In the genomic region with DNA sequence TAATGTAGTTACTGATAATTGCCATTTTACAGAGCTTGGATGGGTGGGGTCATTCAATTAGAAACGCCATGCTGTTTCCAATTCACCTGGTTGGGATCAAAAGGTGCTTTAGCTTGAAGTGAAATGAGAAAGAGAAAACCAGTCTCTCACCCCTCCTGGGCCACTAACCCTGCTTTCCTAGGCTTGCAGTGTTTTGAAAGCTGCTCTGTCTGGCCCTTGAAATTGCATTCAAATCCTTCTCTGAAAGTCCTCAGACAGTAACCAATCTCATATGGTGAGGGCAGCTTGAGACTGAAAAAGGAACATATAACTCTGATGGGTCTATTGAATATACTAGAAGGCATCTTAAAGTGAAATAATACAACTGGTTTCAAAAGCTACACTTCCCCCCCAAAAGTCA, we compare ENCODE assay signal across 13 cellular contexts.
A peak's percentile ranks its signal among the peaks of the same experiment; 100 is the strongest.
DNase-seq lines count a peak whose midpoint lies in the region; ATAC-seq, FAIRE-seq and TF ChIP-seq lines count a peak whose summit lies in the region.
"Had no signal": no experiment of that assay in that cellular context is flagged by ENCODE, and none has a peak within 500 bp of the region (broad histone marks: within the 10 kb centered on the region; RNA-seq: fewer than 3 reads in every experiment).

No MANE protein-coding gene starts in this region.

- ATAC-seq in GM19468 (IDR thresholded peaks at IDR 0.05; ENCODE audit: extremely low read depth, unreplicated experiment) = peak; percentile 29
- peak; percentile 35 for ATAC-seq in HG02943 (IDR thresholded peaks at IDR 0.05; ENCODE audit: low read depth, unreplicated experiment)
- ATAC-seq in WTC11 = no peak; the same call in 1 of the 2 replicates
- ATAC-seq in activated CD8-positive, alpha-beta T cell treated with anti-CD3 and anti-CD28 coated beads for 36 hours = no peak

- no peaks in the 10 kb centered on the region for H3K9me3 ChIP-seq in thyroid gland

- H3K27me3 ChIP-seq in thyroid gland = no peaks in the 10 kb centered on the region

- peak; percentile 40 for FAIRE-seq in GM12892 (lab: Jason Lieb, UNC)

- intact Hi-C loops in activated CD8-positive, alpha-beta T cell treated with anti-CD3 and anti-CD28 coated beads for 36 hours (cut with micrococcal nuclease) = no loop called here
- intact Hi-C loops in thyroid gland (cut with DNase I) = no loop called here

- POLR2A ChIA-PET in WTC11 (lab: Charles Lee) = no interaction called here
- POLR2A ChIA-PET in activated CD8-positive, alpha-beta T cell treated with anti-CD3 and anti-CD28 coated beads for 36 hours (lab: Charles Lee) = no interaction called here

- peaks cover 14% of the 10 kb centered on the region for H3K9me3 Mint-ChIP-seq in WTC11
- peaks cover 2% of the 10 kb centered on the region for H3K9me3 Mint-ChIP-seq in activated CD8-positive, alpha-beta T cell treated with anti-CD3 and anti-CD28 coated beads for 36 hours

- H3K4me3 Mint-ChIP-seq in WTC11 = no peak overlapping the region
- H3K4me3 Mint-ChIP-seq in activated CD8-positive, alpha-beta T cell treated with anti-CD3 and anti-CD28 coated beads for 36 hours = no peak overlapping the region

- TF ChIP-seq CTCF in WTC11 (IDR thresholded peaks at IDR 0.05) = no peak
- no peak for TF ChIP-seq CTCF in activated CD8-positive, alpha-beta T cell treated with anti-CD3 and anti-CD28 coated beads for 36 hours (IDR thresholded peaks at IDR 0.05)
- no peak for TF ChIP-seq CTCF in thyroid gland (IDR thresholded peaks at IDR 0.05)

- no peak overlapping the region for H3K4me3 ChIP-seq in thyroid gland (replicated peaks in 1 of 3)

- no peak for TF ChIP-seq POLR2A in GM12892 (IDR thresholded peaks at IDR 0.05; ENCODE audit: low read depth, low read length)
- no peak for TF ChIP-seq POLR2A in thyroid gland (IDR thresholded peaks at IDR 0.05)

- peaks cover 6% of the 10 kb centered on the region for H3K36me3 Mint-ChIP-seq in WTC11
- no peaks in the 10 kb centered on the region for H3K36me3 Mint-ChIP-seq in activated CD8-positive, alpha-beta T cell treated with anti-CD3 and anti-CD28 coated beads for 36 hours (ENCODE audit: low read depth)

- H3K4me1 ChIP-seq in thyroid gland = no peaks in the 10 kb centered on the region

- WGBS in thyroid gland, 2 donors = 64 to 65% methylated on average over 1 of the region's 1 CpG

- 0 out of 2 replicates have a peak overlapping the region, but pooled peaks have one; percentile 10 for H3K27ac Mint-ChIP-seq in WTC11
- H3K27ac Mint-ChIP-seq in activated CD8-positive, alpha-beta T cell treated with anti-CD3 and anti-CD28 coated beads for 36 hours = no peak overlapping the region

- CTCF ChIA-PET in WTC11 (lab: Charles Lee) = interaction anchor here (1.8 to 2.0 kb wide), 2 partner anchors 17 to 19 kb away, joined by 5 to 6 read pairs; no protein-coding TSS in a partner anchor
- CTCF ChIA-PET in activated CD8-positive, alpha-beta T cell treated with anti-CD3 and anti-CD28 coated beads for 36 hours (lab: Charles Lee) = interaction anchor here (1.3 kb wide), 1 partner anchor 12 kb away, joined by 4 read pairs; no protein-coding TSS in a partner anchor

- no peaks in the 10 kb centered on the region for H3K36me3 ChIP-seq in thyroid gland

- no peaks in the 10 kb centered on the region for H3K27me3 Mint-ChIP-seq in WTC11 (ENCODE audit: low read depth)
- H3K27me3 Mint-ChIP-seq in activated CD8-positive, alpha-beta T cell treated with anti-CD3 and anti-CD28 coated beads for 36 hours = peaks cover 14% of the 10 kb centered on the region

- no peak overlapping the region for H3K27ac ChIP-seq in thyroid gland

- no peak for DNase-seq in GM12892 (ENCODE audit: insufficient read length)
- DNase-seq in WTC11 (ENCODE audit: low spot score) = no peak
- DNase-seq in activated CD8-positive, alpha-beta T cell treated with anti-CD3 and anti-CD28 coated beads for 36 hours = no peak
- no peak for DNase-seq in AG20443 (ENCODE audit: low spot score)
- no peak for DNase-seq in thyroid gland
- no peak for DNase-seq in stimulated activated CD4-positive, alpha-beta T cell treated with anti-CD3 and anti-CD28 coated beads, Interleukin-2, amount 100 ng/mL, for 24 hours
- DNase-seq: amniotic stem cell, GDM1, mammary epithelial cell, NCI-H1436 treated with DMSO at 0.1 percent for 48 hours, T-helper 2 cell had no signal

- peaks cover 33% of the 10 kb centered on the region for H3K4me1 Mint-ChIP-seq in WTC11
- H3K4me1 Mint-ChIP-seq in activated CD8-positive, alpha-beta T cell treated with anti-CD3 and anti-CD28 coated beads for 36 hours (ENCODE audit: low read depth) = no peaks in the 10 kb centered on the region

TF ChIP-seq in WTC11, 78 proteins besides CTCF, POLR2A, EP300 and RAD21:
- no peak for TF ChIP-seq TEAD4 (CRISPR knock-in tag; IDR thresholded peaks at IDR 0.05)

Comparison
In these comparisons a context has a peak if more than half of its experiments do, and no peak if none do; other contexts are left out.
1. ATAC-seq: peak in GM19468 (single experiment) and HG02943 (single experiment); none in WTC11 (single experiment) and activated CD8-positive, alpha-beta T cell treated with anti-CD3 and anti-CD28 coated beads for 36 hours (single experiment).